ENCODE assay signal across 1 cellular context in the genomic region with DNA sequence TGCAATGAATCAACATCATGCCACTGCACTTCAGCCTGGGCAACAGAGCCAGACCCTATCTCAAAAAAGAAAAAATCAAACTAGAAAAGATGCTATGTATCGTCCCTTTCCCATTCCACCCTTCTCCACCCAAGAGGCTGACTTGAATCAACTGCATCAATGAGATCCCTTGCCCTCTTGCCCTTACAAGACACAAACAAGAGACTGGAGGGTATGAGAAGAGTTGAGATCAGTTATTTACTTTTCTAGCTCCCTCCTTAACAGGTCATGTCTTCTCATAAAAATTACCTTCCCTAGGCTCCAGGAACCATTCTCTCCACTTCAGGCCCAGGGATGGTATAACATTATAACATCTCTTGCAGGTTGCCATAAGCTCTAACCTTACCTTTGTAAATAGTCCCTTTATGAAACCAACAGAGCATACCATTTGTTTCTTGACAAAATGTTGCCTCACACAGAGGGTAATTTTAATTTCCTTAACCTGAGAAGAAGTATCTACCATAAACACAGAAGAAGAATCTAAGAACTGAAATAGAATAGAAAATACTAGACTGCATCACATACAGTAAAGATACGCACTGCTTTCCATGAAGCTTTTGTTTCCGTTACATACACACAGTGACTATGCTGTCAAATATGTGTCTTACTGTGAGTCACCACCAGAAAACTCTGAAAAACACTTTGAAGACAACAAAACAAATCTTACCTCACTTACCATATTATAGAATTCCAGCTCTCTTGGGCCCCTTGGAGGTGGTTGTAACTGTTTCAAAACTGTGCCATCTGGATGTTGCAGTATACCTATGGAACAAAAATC.
A peak's percentile ranks its signal among the peaks of the same experiment; 100 is the strongest.
TF ChIP-seq lines count a peak whose summit lies in the region.

No MANE protein-coding gene starts in this region.

TF ChIP-seq in HepG2, 621 proteins besides CTCF, POLR2A, EP300 and RAD21 (continues in another document):
- TF ChIP-seq NKX3-1 (CRISPR knock-in tag; IDR thresholded peaks at IDR 0.05) (no peak), SOX13 (IDR thresholded peaks at IDR 0.05) (0 out of 2 replicates have a peak, but pooled peaks have one; percentile 52), SOX13 (CRISPR knock-in tag; conservative IDR thresholded peaks at IDR 0.05 in 1 of 2, IDR thresholded peaks at IDR 0.05 in 1 of 2) (peak in 1 of 2 experiments; percentile 86; a peak in 2 of 4 replicates), TP53 (CRISPR knock-in tag; conservative IDR thresholded peaks at IDR 0.05) (no peak), NFRKB (IDR thresholded peaks at IDR 0.05) (no peak), KDM3A (CRISPR knock-in tag; IDR thresholded peaks at IDR 0.05; ENCODE audit: low read depth) (no peak), KAT8 (CRISPR knock-in tag; IDR thresholded peaks at IDR 0.05) (0 out of 2 replicates have a peak, but pooled peaks have one; percentile 33), ZNF121 (CRISPR knock-in tag; IDR thresholded peaks at IDR 0.05) (peak; percentile 75), DNMT1 (CRISPR knock-in tag; IDR thresholded peaks at IDR 0.05) (no peak), NR2F6 (IDR thresholded peaks at IDR 0.05) (no peak), NR2F6 (CRISPR knock-in tag; IDR thresholded peaks at IDR 0.05) (peak; percentile 31; the same call in 1 of the 2 replicates), ZNF607 (CRISPR knock-in tag; IDR thresholded peaks at IDR 0.05; ENCODE audit: borderline replicate concordance) (no peak), FOXK1 (CRISPR knock-in tag; IDR thresholded peaks at IDR 0.05; ENCODE audit: borderline replicate concordance, low read depth) (peak; percentile 40; the same call in 1 of the 2 replicates), RCOR2 (CRISPR knock-in tag; IDR thresholded peaks at IDR 0.05) (0 out of 2 replicates have a peak, but pooled peaks have one; percentile 15), ATF1 (CRISPR knock-in tag; IDR thresholded peaks at IDR 0.05) (no peak), ZNF207 (IDR thresholded peaks at IDR 0.05; ENCODE audit: borderline replicate concordance) (no peak), FOSL2 (CRISPR knock-in tag; IDR thresholded peaks at IDR 0.05) (peak; percentile 93), ZNF335 (CRISPR knock-in tag; IDR thresholded peaks at IDR 0.05) (no peak), NFIC (IDR thresholded peaks at IDR 0.05; ENCODE audit: low read length) (peak; percentile 35; the same call in 1 of the 2 replicates), HMG20A (CRISPR knock-in tag; IDR thresholded peaks at IDR 0.05; ENCODE audit: borderline replicate concordance) (peak; percentile 47; the same call in 1 of the 2 replicates), JUNB (CRISPR knock-in tag; IDR thresholded peaks at IDR 0.05; ENCODE audit: borderline replicate concordance) (peak; percentile 14; the same call in 1 of the 2 replicates), AGO1 (IDR thresholded peaks at IDR 0.05; ENCODE audit: low read depth, low read length, poor library complexity, severe bottlenecking) (no peak), NRL (CRISPR knock-in tag; IDR thresholded peaks at IDR 0.05; ENCODE audit: borderline replicate concordance) (no peak), TCF7 (IDR thresholded peaks at IDR 0.05; ENCODE audit: low read depth) (peak; percentile 56), CREB1 (IDR thresholded peaks at IDR 0.05) (0 out of 2 replicates have a peak, but pooled peaks have one; percentile 7), CREB1 (CRISPR knock-in tag; IDR thresholded peaks at IDR 0.05) (no peak), NCOA2 (CRISPR knock-in tag; IDR thresholded peaks at IDR 0.05) (peak; percentile 23; the same call in 1 of the 2 replicates), CENPX (CRISPR knock-in tag; IDR thresholded peaks at IDR 0.05) (no peak), CREM (IDR thresholded peaks at IDR 0.05) (peak; percentile 41; the same call in 1 of the 2 replicates), CREM (CRISPR knock-in tag; IDR thresholded peaks at IDR 0.05) (no peak), SAP130 (CRISPR knock-in tag; IDR thresholded peaks at IDR 0.05; ENCODE audit: low read depth) (peak; percentile 61), ZNF260 (CRISPR knock-in tag; IDR thresholded peaks at IDR 0.05; ENCODE audit: borderline replicate concordance, low read depth) (no peak), SRSF4 (IDR thresholded peaks at IDR 0.05; ENCODE audit: low read depth, low read length, poor library complexity, severe bottlenecking) (no peak), FOSL1 (CRISPR knock-in tag; IDR thresholded peaks at IDR 0.05; ENCODE audit: borderline replicate concordance) (peak; percentile 62; the same call in 1 of the 2 replicates), GATAD2A (CRISPR knock-in tag; IDR thresholded peaks at IDR 0.05) (peak; percentile 61), HOXA5 (CRISPR knock-in tag; IDR thresholded peaks at IDR 0.05) (no peak), RARA (CRISPR knock-in tag; IDR thresholded peaks at IDR 0.05) (peak; percentile 70), FOXA3 (CRISPR knock-in tag; IDR thresholded peaks at IDR 0.05) (peak; percentile 48), RXRB (CRISPR knock-in tag; IDR thresholded peaks at IDR 0.05; ENCODE audit: borderline replicate concordance) (0 out of 2 replicates have a peak, but pooled peaks have one; percentile 23), ZNF558 (CRISPR knock-in tag; IDR thresholded peaks at IDR 0.05; ENCODE audit: borderline replicate concordance) (no peak), HMG20B (CRISPR knock-in tag; conservative IDR thresholded peaks at IDR 0.05) (no peak), TSC22D2 (CRISPR knock-in tag; IDR thresholded peaks at IDR 0.05; ENCODE audit: borderline replicate concordance) (no peak), FOXP1 (IDR thresholded peaks at IDR 0.05) (peak; percentile 23; the same call in 1 of the 2 replicates), FOXP1 (CRISPR knock-in tag; IDR thresholded peaks at IDR 0.05) (peak; percentile 63)
- TF ChIP-seq, protein P1, sequence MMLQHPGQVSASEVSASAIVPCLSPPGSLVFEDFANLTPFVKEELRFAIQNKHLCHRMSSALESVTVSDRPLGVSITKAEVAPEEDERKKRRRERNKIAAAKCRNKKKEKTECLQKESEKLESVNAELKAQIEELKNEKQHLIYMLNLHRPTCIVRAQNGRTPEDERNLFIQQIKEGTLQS (CRISPR knock-in tag; IDR thresholded peaks at IDR 0.05), result 0 out of 2 replicates have a peak, but pooled peaks have one; percentile 44
- TF ChIP-seq, protein P2, sequence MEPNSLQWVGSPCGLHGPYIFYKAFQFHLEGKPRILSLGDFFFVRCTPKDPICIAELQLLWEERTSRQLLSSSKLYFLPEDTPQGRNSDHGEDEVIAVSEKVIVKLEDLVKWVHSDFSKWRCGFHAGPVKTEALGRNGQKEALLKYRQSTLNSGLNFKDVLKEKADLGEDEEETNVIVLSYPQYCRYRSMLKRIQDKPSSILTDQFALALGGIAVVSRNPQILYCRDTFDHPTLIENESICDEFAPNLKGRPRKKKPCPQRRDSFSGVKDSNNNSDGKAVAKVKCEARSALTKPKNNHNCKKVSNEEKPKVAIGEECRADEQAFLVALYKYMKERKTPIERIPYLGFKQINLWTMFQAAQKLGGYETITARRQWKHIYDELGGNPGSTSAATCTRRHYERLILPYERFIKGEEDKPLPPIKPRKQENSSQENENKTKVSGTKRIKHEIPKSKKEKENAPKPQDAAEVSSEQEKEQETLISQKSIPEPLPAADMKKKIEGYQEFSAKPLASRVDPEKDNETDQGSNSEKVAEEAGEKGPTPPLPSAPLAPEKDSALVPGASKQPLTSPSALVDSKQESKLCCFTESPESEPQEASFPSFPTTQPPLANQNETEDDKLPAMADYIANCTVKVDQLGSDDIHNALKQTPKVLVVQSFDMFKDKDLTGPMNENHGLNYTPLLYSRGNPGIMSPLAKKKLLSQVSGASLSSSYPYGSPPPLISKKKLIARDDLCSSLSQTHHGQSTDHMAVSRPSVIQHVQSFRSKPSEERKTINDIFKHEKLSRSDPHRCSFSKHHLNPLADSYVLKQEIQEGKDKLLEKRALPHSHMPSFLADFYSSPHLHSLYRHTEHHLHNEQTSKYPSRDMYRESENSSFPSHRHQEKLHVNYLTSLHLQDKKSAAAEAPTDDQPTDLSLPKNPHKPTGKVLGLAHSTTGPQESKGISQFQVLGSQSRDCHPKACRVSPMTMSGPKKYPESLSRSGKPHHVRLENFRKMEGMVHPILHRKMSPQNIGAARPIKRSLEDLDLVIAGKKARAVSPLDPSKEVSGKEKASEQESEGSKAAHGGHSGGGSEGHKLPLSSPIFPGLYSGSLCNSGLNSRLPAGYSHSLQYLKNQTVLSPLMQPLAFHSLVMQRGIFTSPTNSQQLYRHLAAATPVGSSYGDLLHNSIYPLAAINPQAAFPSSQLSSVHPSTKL (CRISPR knock-in tag; IDR thresholded peaks at IDR 0.05), result peak; percentile 87
- TF ChIP-seq, protein P3, sequence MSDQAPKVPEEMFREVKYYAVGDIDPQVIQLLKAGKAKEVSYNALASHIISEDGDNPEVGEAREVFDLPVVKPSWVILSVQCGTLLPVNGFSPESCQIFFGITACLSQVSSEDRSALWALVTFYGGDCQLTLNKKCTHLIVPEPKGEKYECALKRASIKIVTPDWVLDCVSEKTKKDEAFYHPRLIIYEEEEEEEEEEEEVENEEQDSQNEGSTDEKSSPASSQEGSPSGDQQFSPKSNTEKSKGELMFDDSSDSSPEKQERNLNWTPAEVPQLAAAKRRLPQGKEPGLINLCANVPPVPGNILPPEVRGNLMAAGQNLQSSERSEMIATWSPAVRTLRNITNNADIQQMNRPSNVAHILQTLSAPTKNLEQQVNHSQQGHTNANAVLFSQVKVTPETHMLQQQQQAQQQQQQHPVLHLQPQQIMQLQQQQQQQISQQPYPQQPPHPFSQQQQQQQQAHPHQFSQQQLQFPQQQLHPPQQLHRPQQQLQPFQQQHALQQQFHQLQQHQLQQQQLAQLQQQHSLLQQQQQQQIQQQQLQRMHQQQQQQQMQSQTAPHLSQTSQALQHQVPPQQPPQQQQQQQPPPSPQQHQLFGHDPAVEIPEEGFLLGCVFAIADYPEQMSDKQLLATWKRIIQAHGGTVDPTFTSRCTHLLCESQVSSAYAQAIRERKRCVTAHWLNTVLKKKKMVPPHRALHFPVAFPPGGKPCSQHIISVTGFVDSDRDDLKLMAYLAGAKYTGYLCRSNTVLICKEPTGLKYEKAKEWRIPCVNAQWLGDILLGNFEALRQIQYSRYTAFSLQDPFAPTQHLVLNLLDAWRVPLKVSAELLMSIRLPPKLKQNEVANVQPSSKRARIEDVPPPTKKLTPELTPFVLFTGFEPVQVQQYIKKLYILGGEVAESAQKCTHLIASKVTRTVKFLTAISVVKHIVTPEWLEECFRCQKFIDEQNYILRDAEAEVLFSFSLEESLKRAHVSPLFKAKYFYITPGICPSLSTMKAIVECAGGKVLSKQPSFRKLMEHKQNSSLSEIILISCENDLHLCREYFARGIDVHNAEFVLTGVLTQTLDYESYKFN (CRISPR knock-in tag; conservative IDR thresholded peaks at IDR 0.05), result 0 out of 2 replicates have a peak, but pooled peaks have one; percentile 13
- TF ChIP-seq, protein P4, sequence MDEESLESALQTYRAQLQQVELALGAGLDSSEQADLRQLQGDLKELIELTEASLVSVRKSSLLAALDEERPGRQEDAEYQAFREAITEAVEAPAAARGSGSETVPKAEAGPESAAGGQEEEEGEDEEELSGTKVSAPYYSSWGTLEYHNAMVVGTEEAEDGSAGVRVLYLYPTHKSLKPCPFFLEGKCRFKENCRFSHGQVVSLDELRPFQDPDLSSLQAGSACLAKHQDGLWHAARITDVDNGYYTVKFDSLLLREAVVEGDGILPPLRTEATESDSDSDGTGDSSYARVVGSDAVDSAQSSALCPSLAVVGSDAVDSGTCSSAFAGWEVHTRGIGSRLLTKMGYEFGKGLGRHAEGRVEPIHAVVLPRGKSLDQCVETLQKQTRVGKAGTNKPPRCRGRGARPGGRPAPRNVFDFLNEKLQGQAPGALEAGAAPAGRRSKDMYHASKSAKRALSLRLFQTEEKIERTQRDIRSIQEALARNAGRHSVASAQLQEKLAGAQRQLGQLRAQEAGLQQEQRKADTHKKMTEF (CRISPR knock-in tag; IDR thresholded peaks at IDR 0.05), result peak; percentile 48; the same call in 1 of the 2 replicates
- TF ChIP-seq, protein P5, sequence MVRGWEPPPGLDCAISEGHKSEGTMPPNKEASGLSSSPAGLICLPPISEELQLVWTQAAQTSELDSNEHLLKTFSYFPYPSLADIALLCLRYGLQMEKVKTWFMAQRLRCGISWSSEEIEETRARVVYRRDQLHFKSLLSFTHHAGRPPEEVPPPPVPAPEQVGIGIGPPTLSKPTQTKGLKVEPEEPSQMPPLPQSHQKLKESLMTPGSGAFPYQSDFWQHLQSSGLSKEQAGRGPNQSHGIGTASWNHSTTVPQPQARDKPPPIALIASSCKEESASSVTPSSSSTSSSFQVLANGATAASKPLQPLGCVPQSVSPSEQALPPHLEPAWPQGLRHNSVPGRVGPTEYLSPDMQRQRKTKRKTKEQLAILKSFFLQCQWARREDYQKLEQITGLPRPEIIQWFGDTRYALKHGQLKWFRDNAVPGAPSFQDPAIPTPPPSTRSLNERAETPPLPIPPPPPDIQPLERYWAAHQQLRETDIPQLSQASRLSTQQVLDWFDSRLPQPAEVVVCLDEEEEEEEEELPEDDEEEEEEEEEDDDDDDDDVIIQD (CRISPR knock-in tag; IDR thresholded peaks at IDR 0.05; ENCODE audit: low read depth), result peak; percentile 67; the same call in 1 of the 2 replicates
- TF ChIP-seq, protein P6, sequence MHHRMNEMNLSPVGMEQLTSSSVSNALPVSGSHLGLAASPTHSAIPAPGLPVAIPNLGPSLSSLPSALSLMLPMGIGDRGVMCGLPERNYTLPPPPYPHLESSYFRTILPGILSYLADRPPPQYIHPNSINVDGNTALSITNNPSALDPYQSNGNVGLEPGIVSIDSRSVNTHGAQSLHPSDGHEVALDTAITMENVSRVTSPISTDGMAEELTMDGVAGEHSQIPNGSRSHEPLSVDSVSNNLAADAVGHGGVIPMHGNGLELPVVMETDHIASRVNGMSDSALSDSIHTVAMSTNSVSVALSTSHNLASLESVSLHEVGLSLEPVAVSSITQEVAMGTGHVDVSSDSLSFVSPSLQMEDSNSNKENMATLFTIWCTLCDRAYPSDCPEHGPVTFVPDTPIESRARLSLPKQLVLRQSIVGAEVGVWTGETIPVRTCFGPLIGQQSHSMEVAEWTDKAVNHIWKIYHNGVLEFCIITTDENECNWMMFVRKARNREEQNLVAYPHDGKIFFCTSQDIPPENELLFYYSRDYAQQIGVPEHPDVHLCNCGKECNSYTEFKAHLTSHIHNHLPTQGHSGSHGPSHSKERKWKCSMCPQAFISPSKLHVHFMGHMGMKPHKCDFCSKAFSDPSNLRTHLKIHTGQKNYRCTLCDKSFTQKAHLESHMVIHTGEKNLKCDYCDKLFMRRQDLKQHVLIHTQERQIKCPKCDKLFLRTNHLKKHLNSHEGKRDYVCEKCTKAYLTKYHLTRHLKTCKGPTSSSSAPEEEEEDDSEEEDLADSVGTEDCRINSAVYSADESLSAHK (CRISPR knock-in tag; IDR thresholded peaks at IDR 0.05; ENCODE audit: borderline replicate concordance), result no peak
- TF ChIP-seq, protein P7, sequence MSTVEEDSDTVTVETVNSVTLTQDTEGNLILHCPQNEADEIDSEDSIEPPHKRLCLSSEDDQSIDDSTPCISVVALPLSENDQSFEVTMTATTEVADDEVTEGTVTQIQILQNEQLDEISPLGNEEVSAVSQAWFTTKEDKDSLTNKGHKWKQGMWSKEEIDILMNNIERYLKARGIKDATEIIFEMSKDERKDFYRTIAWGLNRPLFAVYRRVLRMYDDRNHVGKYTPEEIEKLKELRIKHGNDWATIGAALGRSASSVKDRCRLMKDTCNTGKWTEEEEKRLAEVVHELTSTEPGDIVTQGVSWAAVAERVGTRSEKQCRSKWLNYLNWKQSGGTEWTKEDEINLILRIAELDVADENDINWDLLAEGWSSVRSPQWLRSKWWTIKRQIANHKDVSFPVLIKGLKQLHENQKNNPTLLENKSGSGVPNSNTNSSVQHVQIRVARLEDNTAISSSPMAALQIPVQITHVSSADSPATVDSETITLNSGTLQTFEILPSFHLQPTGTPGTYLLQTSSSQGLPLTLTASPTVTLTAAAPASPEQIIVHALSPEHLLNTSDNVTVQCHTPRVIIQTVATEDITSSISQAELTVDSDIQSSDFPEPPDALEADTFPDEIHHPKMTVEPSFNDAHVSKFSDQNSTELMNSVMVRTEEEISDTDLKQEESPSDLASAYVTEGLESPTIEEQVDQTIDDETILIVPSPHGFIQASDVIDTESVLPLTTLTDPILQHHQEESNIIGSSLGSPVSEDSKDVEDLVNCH (CRISPR knock-in tag; IDR thresholded peaks at IDR 0.05), result no peak
